Comparison of ENCODE assay signal across 38 cellular contexts in genomic region chr2:140033638-140034037, GRCh38.
"Had no signal": no experiment of that assay in that cellular context is flagged by ENCODE, and none has a peak within 500 bp of the region (broad histone marks: within the 10 kb centered on the region; RNA-seq: fewer than 3 reads in every experiment).

No MANE protein-coding gene starts in this region.

- ATAC-seq: activated naive CD4-positive, alpha-beta T cell treated with anti-CD3 and anti-CD28 coated beads, Interleukin-2, amount 50 U/mL, for 72 hours; activated naive CD8-positive, alpha-beta T cell treated with anti-CD3 and anti-CD28 coated beads, Interleukin-2, amount 50 U/mL, for 24 hours; activated T-cell treated with anti-CD3 and anti-CD28 coated beads, Interleukin-2, amount 50 U/mL, for 4 hours; activated T-cell treated with anti-CD3 and anti-CD28 coated beads, Interleukin-2, amount 50 U/mL, for 72 hours; activated T-helper 17 cell treated with anti-CD3 and anti-CD28 coated beads, Interleukin-2, amount 50 U/mL, for 72 hours; body of pancreas had no signal

- H3K36me3 Mint-ChIP-seq: activated naive CD4-positive, alpha-beta T cell treated with anti-CD3 and anti-CD28 coated beads, Interleukin-2, amount 10 ng/mL, durations not matched to agents 7 days and 5 days; activated naive CD4-positive, alpha-beta T cell treated with anti-CD3 and anti-CD28 coated beads, Interleukin-2, amount 50 U/mL, for 24 hours; activated naive CD8-positive, alpha-beta T cell; activated naive CD8-positive, alpha-beta T cell treated with anti-CD3 and anti-CD28 coated beads for 36 hours; activated naive CD8-positive, alpha-beta T cell treated with anti-CD3 and anti-CD28 coated beads, Interleukin-2, amount 10 ng/mL, durations not matched to agents 7 days and 5 days; brain had no signal

- H3K4me3 Mint-ChIP-seq: activated naive CD4-positive, alpha-beta T cell treated with anti-CD3 and anti-CD28 coated beads for 36 hours; activated naive CD4-positive, alpha-beta T cell treated with anti-CD3 and anti-CD28 coated beads, Interleukin-2, amount 10 ng/mL, durations not matched to agents 7 days and 5 days; activated naive CD4-positive, alpha-beta T cell treated with anti-CD3 and anti-CD28 coated beads, Interleukin-2, amount 50 U/mL, for 24 hours; activated naive CD8-positive, alpha-beta T cell; activated naive CD8-positive, alpha-beta T cell treated with anti-CD3 and anti-CD28 coated beads for 36 hours; activated naive CD8-positive, alpha-beta T cell treated with anti-CD3 and anti-CD28 coated beads, Interleukin-2, amount 10 ng/mL, durations not matched to agents 7 days and 5 days; activated naive CD8-positive, alpha-beta T cell treated with anti-CD3 and anti-CD28 coated beads, Interleukin-2, amount 50 U/mL, for 24 hours; activated T-cell treated with anti-CD3 and anti-CD28 coated beads, Interleukin-2, amount 50 U/mL, for 24 hours; activated T-cell treated with anti-CD3 and anti-CD28 coated beads, Interleukin-2, amount 50 U/mL, for 4 hours; activated T-cell treated with anti-CD3 and anti-CD28 coated beads, Interleukin-2, amount 50 U/mL, for 72 hours; activated T-helper 1 cell treated with anti-CD3 and anti-CD28 coated beads, Interleukin-12 subunit alpha, Interleukin-12 subunit beta, Interleukin-2, Interleukin-4 antibody, amounts not matched to agents 30 ng/mL and 10 ng/mL and 1 ng/mL, durations not matched to agents 14 hours and 24 hours and 36 hours; activated T-helper 17 cell treated with anti-CD3 and anti-CD28 coated beads, Interleukin-2, amount 50 U/mL, for 72 hours; brain; central memory CD8-positive, alpha-beta T cell had no signal

- H3K4me1 ChIP-seq: adrenal gland, ascending aorta, body of pancreas, breast epithelium had no signal

- H3K36me3 ChIP-seq: adrenal gland, ascending aorta, brain microvascular endothelial cell, breast epithelium, cardiac muscle cell had no signal

- H3K27ac Mint-ChIP-seq: activated naive CD4-positive, alpha-beta T cell treated with anti-CD3 and anti-CD28 coated beads for 36 hours; activated naive CD4-positive, alpha-beta T cell treated with anti-CD3 and anti-CD28 coated beads, Interleukin-2, amount 10 ng/mL, durations not matched to agents 7 days and 5 days; activated naive CD4-positive, alpha-beta T cell treated with anti-CD3 and anti-CD28 coated beads, Interleukin-2, amount 50 U/mL, for 24 hours; activated naive CD4-positive, alpha-beta T cell treated with anti-CD3 and anti-CD28 coated beads, Interleukin-2, amount 50 U/mL, for 72 hours; activated naive CD8-positive, alpha-beta T cell; activated naive CD8-positive, alpha-beta T cell treated with anti-CD3 and anti-CD28 coated beads for 36 hours; activated naive CD8-positive, alpha-beta T cell treated with anti-CD3 and anti-CD28 coated beads, Interleukin-2, amount 10 ng/mL, durations not matched to agents 7 days and 5 days; activated naive CD8-positive, alpha-beta T cell treated with anti-CD3 and anti-CD28 coated beads, Interleukin-2, amount 50 U/mL, for 24 hours; activated T-cell treated with anti-CD3 and anti-CD28 coated beads, Interleukin-2, amount 50 U/mL, for 24 hours; activated T-cell treated with anti-CD3 and anti-CD28 coated beads, Interleukin-2, amount 50 U/mL, for 72 hours; activated T-helper 1 cell treated with anti-CD3 and anti-CD28 coated beads, Interleukin-12 subunit alpha, Interleukin-12 subunit beta, Interleukin-2, Interleukin-4 antibody, amounts not matched to agents 30 ng/mL and 10 ng/mL and 1 ng/mL, durations not matched to agents 14 hours and 24 hours and 36 hours; activated T-helper 17 cell treated with anti-CD3 and anti-CD28 coated beads, Interleukin-2, amount 50 U/mL, for 72 hours; activated T-helper 2 cell treated with anti-CD3 and anti-CD28 coated beads, Interferon-gamma antibody, Interleukin-2, Interleukin-4, amounts not matched to agents 10 μg/mL and 5 μg/mL and 100 μg/mL, durations not matched to agents 14 hours and 24 hours and 36 hours had no signal

- H3K27ac ChIP-seq: adrenal gland, ascending aorta, body of pancreas, brain microvascular endothelial cell, breast epithelium, cardiac muscle cell had no signal

- H3K4me1 Mint-ChIP-seq: activated naive CD4-positive, alpha-beta T cell treated with anti-CD3 and anti-CD28 coated beads, Interleukin-2, amount 10 ng/mL, durations not matched to agents 7 days and 5 days; activated naive CD4-positive, alpha-beta T cell treated with anti-CD3 and anti-CD28 coated beads, Interleukin-2, amount 50 U/mL, for 24 hours; activated naive CD8-positive, alpha-beta T cell treated with anti-CD3 and anti-CD28 coated beads for 36 hours; activated naive CD8-positive, alpha-beta T cell treated with anti-CD3 and anti-CD28 coated beads, Interleukin-2, amount 10 ng/mL, durations not matched to agents 7 days and 5 days; activated naive CD8-positive, alpha-beta T cell treated with anti-CD3 and anti-CD28 coated beads, Interleukin-2, amount 50 U/mL, for 24 hours; activated T-helper 17 cell treated with anti-CD3 and anti-CD28 coated beads, Interleukin-2, amount 50 U/mL, for 72 hours; central memory CD8-positive, alpha-beta T cell had no signal

- H3K27me3 Mint-ChIP-seq: activated naive CD4-positive, alpha-beta T cell treated with anti-CD3 and anti-CD28 coated beads, Interleukin-2, amount 10 ng/mL, durations not matched to agents 7 days and 5 days; activated naive CD4-positive, alpha-beta T cell treated with anti-CD3 and anti-CD28 coated beads, Interleukin-2, amount 50 U/mL, for 24 hours; activated naive CD8-positive, alpha-beta T cell; activated naive CD8-positive, alpha-beta T cell treated with anti-CD3 and anti-CD28 coated beads for 36 hours; activated naive CD8-positive, alpha-beta T cell treated with anti-CD3 and anti-CD28 coated beads, Interleukin-2, amount 10 ng/mL, durations not matched to agents 7 days and 5 days; activated naive CD8-positive, alpha-beta T cell treated with anti-CD3 and anti-CD28 coated beads, Interleukin-2, amount 50 U/mL, for 24 hours; activated T-cell treated with anti-CD3 and anti-CD28 coated beads, Interleukin-2, amount 50 U/mL, for 24 hours; activated T-helper 17 cell treated with anti-CD3 and anti-CD28 coated beads, Interleukin-2, amount 50 U/mL, for 72 hours; brain; central memory CD8-positive, alpha-beta T cell had no signal

- H3K27me3 ChIP-seq: adrenal gland, ascending aorta, body of pancreas, brain microvascular endothelial cell, breast epithelium, cardiac muscle cell had no signal

- H3K9me3 Mint-ChIP-seq: activated naive CD4-positive, alpha-beta T cell treated with anti-CD3 and anti-CD28 coated beads, Interleukin-2, amount 50 U/mL, for 24 hours had no signal

- DNase-seq: activated effector memory CD4-positive, alpha-beta T cell treated with anti-CD3 and anti-CD28 coated beads, Interleukin-2, amount 50 U/mL, for 16 hours; activated effector memory CD4-positive, alpha-beta T cell treated with Interleukin-2 at 50 U/mL for 16 hours; activated gamma-delta T cell; activated gamma-delta T cell treated with Interleukin-2 at 50 U/mL for 16 hours; activated naive CD4-positive, alpha-beta T cell; activated naive CD4-positive, alpha-beta T cell treated with anti-CD3 and anti-CD28 coated beads for 36 hours; activated naive CD4-positive, alpha-beta T cell treated with anti-CD3 and anti-CD28 coated beads, Interleukin-2, amount 10 ng/mL, durations not matched to agents 7 days and 5 days; activated naive CD4-positive, alpha-beta T cell treated with anti-CD3 and anti-CD28 coated beads, Interleukin-2, amount 50 U/mL, for 16 hours; activated naive CD4-positive, alpha-beta T cell treated with Interleukin-2 at 50 U/mL for 16 hours; activated naive CD8-positive, alpha-beta T cell treated with anti-CD3 and anti-CD28 coated beads for 36 hours; activated naive CD8-positive, alpha-beta T cell treated with anti-CD3 and anti-CD28 coated beads, Interleukin-2, amount 10 ng/mL, durations not matched to agents 7 days and 5 days; activated naive CD8-positive, alpha-beta T cell treated with anti-CD3 and anti-CD28 coated beads, Interleukin-2, amount 50 U/mL, for 24 hours; activated T-cell treated with anti-CD3 and anti-CD28 coated beads, Interleukin-2, amount 50 U/mL, for 1 hour; activated T-cell treated with anti-CD3 and anti-CD28 coated beads, Interleukin-2, amount 50 U/mL, for 24 hours; activated T-cell treated with anti-CD3 and anti-CD28 coated beads, Interleukin-2, amount 50 U/mL, for 4 hours; activated T-cell treated with anti-CD3 and anti-CD28 coated beads, Interleukin-2, amount 50 U/mL, for 48 hours; activated T-cell treated with anti-CD3 and anti-CD28 coated beads, Interleukin-2, amount 50 U/mL, for 72 hours; adrenal gland; amniotic stem cell; amygdala; anterior cingulate cortex; aorta; body of pancreas; brain microvascular endothelial cell; caudate nucleus; central memory CD4-positive, alpha-beta T cell; cerebellar nuclear complex had no signal

- H3K4me3 ChIP-seq: adrenal gland, ascending aorta, body of pancreas, breast epithelium, cardiac muscle cell had no signal
